Comparison of ENCODE assay signal across 23 cellular contexts in the genomic region with DNA sequence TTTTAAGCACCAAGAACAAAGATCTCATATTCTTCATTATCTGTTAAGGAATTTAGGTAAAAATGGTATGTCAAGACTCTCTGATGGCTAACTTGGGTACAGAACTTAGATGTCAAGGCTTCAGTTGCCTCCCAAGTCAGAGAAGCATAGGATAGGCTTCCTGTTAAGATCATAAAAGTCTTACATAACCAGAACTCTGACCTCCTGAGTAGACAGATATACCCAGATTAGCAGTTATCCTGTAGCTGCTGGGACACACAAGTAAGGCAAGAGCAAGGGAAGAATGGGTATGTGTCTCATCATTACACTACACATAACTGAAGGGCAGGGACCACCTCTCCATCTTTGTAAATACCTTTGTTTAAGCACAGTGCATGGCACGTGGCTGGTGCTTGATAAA.
"Had no signal": no experiment of that assay in that cellular context is flagged by ENCODE, and none has a peak within 500 bp of the region (broad histone marks: within the 10 kb centered on the region; RNA-seq: fewer than 3 reads in every experiment).

No MANE protein-coding gene starts in this region.

- DNase-seq: dermis blood vessel endothelial cell; dorsolateral prefrontal cortex; effector CD4-positive, alpha-beta T cell; effector memory CD4-positive, alpha-beta T cell; foreskin keratinocyte; heart left ventricle; hypothalamus; immature natural killer cell; islet precursor cell; kidney; kidney glomerular epithelial cell; left lung; left ventricle myocardium superior; lower lobe of right lung; mesenchymal stem cell had no signal

- FAIRE-seq: colon, frontal cortex, kidney had no signal

- H3K4me3 ChIP-seq: coronary artery, dorsolateral prefrontal cortex, esophagus muscularis mucosa, gastroesophageal sphincter, heart left ventricle, hepatocyte, left lung, lower lobe of right lung had no signal

- H3K27me3 ChIP-seq: dorsolateral prefrontal cortex, esophagus muscularis mucosa, foreskin keratinocyte, gastroesophageal sphincter, heart left ventricle, hepatocyte, left lung had no signal

- H3K4me1 Mint-ChIP-seq: immature natural killer cell, mesothelial cell of epicardium had no signal

- H3K9me3 Mint-ChIP-seq: immature natural killer cell, mesothelial cell of epicardium had no signal

- ATAC-seq: foreskin keratinocyte, gastroesophageal sphincter, heart left ventricle, left lung, left ventricle myocardium superior, lower lobe of right lung had no signal

- H3K9me3 ChIP-seq: esophagus muscularis mucosa, gastroesophageal sphincter, heart left ventricle, left lung, lower lobe of right lung had no signal

- H3K27ac Mint-ChIP-seq: mesothelial cell of epicardium had no signal

- H3K27ac ChIP-seq: coronary artery, epithelial cell of prostate, esophagus muscularis mucosa, foreskin keratinocyte, gastroesophageal sphincter, heart left ventricle, hepatocyte, left lung, lower lobe of right lung had no signal

- H3K4me3 Mint-ChIP-seq: immature natural killer cell, mesothelial cell of epicardium had no signal

- H3K4me1 ChIP-seq: esophagus muscularis mucosa, gastroesophageal sphincter, heart left ventricle, left lung, lower lobe of right lung had no signal
